1 cellular context compared by ENCODE assay signal in genomic region chr16:3804426-3805016, GRCh38.
A peak's percentile ranks its signal among the peaks of the same experiment; 100 is the strongest.
TF ChIP-seq lines count a peak whose summit lies in the region.

No MANE protein-coding gene starts in this region.

TF ChIP-seq in K562, 482 proteins besides CTCF, POLR2A, EP300 and RAD21 (continued from another document and continues in another):
- TF ChIP-seq CEBPZ (IDR thresholded peaks at IDR 0.05; ENCODE audit: borderline replicate concordance, low read depth, low read length) (no peak), HIVEP1 (CRISPR knock-in tag; IDR thresholded peaks at IDR 0.05) (no peak), PML (IDR thresholded peaks at IDR 0.05; ENCODE audit: low read length) (no peak), RB1 (IDR thresholded peaks at IDR 0.05; ENCODE audit: low read depth) (no peak), SPI1 (IDR thresholded peaks at IDR 0.05; ENCODE audit: borderline replicate concordance, low read depth, low read length) (peak; percentile 18; the same call in 1 of the 2 replicates), ZC3H8 (IDR thresholded peaks at IDR 0.05) (no peak), NKRF (IDR thresholded peaks at IDR 0.05; ENCODE audit: borderline replicate concordance) (no peak), SMARCA4 (IDR thresholded peaks at IDR 0.05) (0 out of 2 replicates have a peak, but pooled peaks have one; percentile 51), JUND (IDR thresholded peaks at IDR 0.05; ENCODE audit: borderline replicate concordance, low read depth, low read length) (peak; percentile 34; the same call in 1 of the 2 replicates), JUND (tag; IDR thresholded peaks at IDR 0.05; ENCODE audit: borderline replicate concordance, low read depth, low read length) (peak; percentile 52; the same call in 1 of the 3 replicates), RBFOX2 (IDR thresholded peaks at IDR 0.05; ENCODE audit: low read depth, low read length) (no peak), BRF1 (IDR thresholded peaks at IDR 0.05; ENCODE audit: borderline replicate concordance, extremely low read depth, insufficient read length) (no peak), PRMT5 (CRISPR knock-in tag; IDR thresholded peaks at IDR 0.05) (no peak), HLTF (IDR thresholded peaks at IDR 0.05) (no peak), ZNF347 (CRISPR knock-in tag; IDR thresholded peaks at IDR 0.05; ENCODE audit: low read depth) (no peak), MAFF (IDR thresholded peaks at IDR 0.05; ENCODE audit: low read length) (no peak), SRSF1 (IDR thresholded peaks at IDR 0.05; ENCODE audit: low read depth, low read length) (no peak), GABPB2 (CRISPR knock-in tag; conservative IDR thresholded peaks at IDR 0.05) (no peak), SIN3A (IDR thresholded peaks at IDR 0.05; ENCODE audit: borderline replicate concordance in 2 of 2, control insufficient read depth in 1 of 2, low read depth in 2 of 2, low read length in 2 of 2) (no peak), NEUROD1 (IDR thresholded peaks at IDR 0.05; ENCODE audit: borderline replicate concordance, low read depth, low read length, partially characterized antibody) (no peak), THRA (IDR thresholded peaks at IDR 0.05) (no peak), NUFIP1 (IDR thresholded peaks at IDR 0.05; ENCODE audit: partially characterized antibody) (no peak), PHF8 (IDR thresholded peaks at IDR 0.05; ENCODE audit: borderline replicate concordance, low read length) (no peak), STAT5B (CRISPR knock-in tag; IDR thresholded peaks at IDR 0.05) (no peak), MTF1 (CRISPR knock-in tag; IDR thresholded peaks at IDR 0.05; ENCODE audit: borderline replicate concordance) (no peak), SLC30A9 (CRISPR knock-in tag; IDR thresholded peaks at IDR 0.05) (no peak), ZNF24 (IDR thresholded peaks at IDR 0.05) (0 out of 2 replicates have a peak, but pooled peaks have one; percentile 37), ZSCAN32 (CRISPR knock-in tag; IDR thresholded peaks at IDR 0.05) (no peak), ZNF174 (CRISPR knock-in tag; IDR thresholded peaks at IDR 0.05) (no peak), TARDBP (IDR thresholded peaks at IDR 0.05) (no peak), BHLHE40 (IDR thresholded peaks at IDR 0.05; ENCODE audit: low read length) (peak; percentile 19; the same call in 1 of the 2 replicates), ZNF277 (CRISPR knock-in tag; IDR thresholded peaks at IDR 0.05; ENCODE audit: borderline replicate concordance) (no peak), EP400 (IDR thresholded peaks at IDR 0.05) (no peak), MTA3 (IDR thresholded peaks at IDR 0.05; ENCODE audit: borderline replicate concordance) (0 out of 2 replicates have a peak, but pooled peaks have one; percentile 25), AFF4 (CRISPR knock-in tag; IDR thresholded peaks at IDR 0.05) (no peak), TAF7 (tag; IDR thresholded peaks at IDR 0.05) (no peak), ZSCAN29 (IDR thresholded peaks at IDR 0.05) (no peak), CHCHD3 (CRISPR knock-in tag; IDR thresholded peaks at IDR 0.05) (no peak), ZNF311 (CRISPR knock-in tag; IDR thresholded peaks at IDR 0.05) (no peak), ZFP1 (CRISPR knock-in tag; IDR thresholded peaks at IDR 0.05) (no peak), ZNF133 (CRISPR knock-in tag; IDR thresholded peaks at IDR 0.05) (no peak), NFIC (IDR thresholded peaks at IDR 0.05) (no peak), ZNF146 (CRISPR knock-in tag; IDR thresholded peaks at IDR 0.05; ENCODE audit: unreplicated experiment) (no peak), TCF3 (CRISPR knock-in tag; IDR thresholded peaks at IDR 0.05) (peak; percentile 43; the same call in 1 of the 2 replicates), HES1 (IDR thresholded peaks at IDR 0.05; ENCODE audit: low read depth) (no peak), ZZZ3 (IDR thresholded peaks at IDR 0.05) (no peak), ELF2 (CRISPR knock-in tag; IDR thresholded peaks at IDR 0.05) (no peak), ARID2 (IDR thresholded peaks at IDR 0.05) (no peak), KAT8 (IDR thresholded peaks at IDR 0.05; ENCODE audit: low read depth) (no peak), E2F1 (CRISPR knock-in tag; IDR thresholded peaks at IDR 0.05) (no peak), XRCC4 (IDR thresholded peaks at IDR 0.05; ENCODE audit: extremely low read depth, insufficient read depth, insufficient read length) (no peak), ESRRA (IDR thresholded peaks at IDR 0.05; ENCODE audit: borderline replicate concordance, low read depth) (peak; percentile 47; the same call in 1 of the 2 replicates), LARP7 (IDR thresholded peaks at IDR 0.05) (no peak), STAT5A (IDR thresholded peaks at IDR 0.05; ENCODE audit: borderline replicate concordance, low read length) (peak; percentile 22; the same call in 1 of the 2 replicates)
